1 cellular context compared by ENCODE assay signal in genomic region chr20:57351042-57351783, GRCh38.
A peak's percentile ranks its signal among the peaks of the same experiment; 100 is the strongest.
TF ChIP-seq lines count a peak whose summit lies in the region.

TSS of gene RAE1 (plus strand) at chr20:57351255. CDS start at chr20:57354039, 2,784 bp downstream.

TF ChIP-seq in HepG2, 621 proteins besides CTCF, POLR2A, EP300 and RAD21 (continued from another document and continues in another):
- TF ChIP-seq, protein P1, sequence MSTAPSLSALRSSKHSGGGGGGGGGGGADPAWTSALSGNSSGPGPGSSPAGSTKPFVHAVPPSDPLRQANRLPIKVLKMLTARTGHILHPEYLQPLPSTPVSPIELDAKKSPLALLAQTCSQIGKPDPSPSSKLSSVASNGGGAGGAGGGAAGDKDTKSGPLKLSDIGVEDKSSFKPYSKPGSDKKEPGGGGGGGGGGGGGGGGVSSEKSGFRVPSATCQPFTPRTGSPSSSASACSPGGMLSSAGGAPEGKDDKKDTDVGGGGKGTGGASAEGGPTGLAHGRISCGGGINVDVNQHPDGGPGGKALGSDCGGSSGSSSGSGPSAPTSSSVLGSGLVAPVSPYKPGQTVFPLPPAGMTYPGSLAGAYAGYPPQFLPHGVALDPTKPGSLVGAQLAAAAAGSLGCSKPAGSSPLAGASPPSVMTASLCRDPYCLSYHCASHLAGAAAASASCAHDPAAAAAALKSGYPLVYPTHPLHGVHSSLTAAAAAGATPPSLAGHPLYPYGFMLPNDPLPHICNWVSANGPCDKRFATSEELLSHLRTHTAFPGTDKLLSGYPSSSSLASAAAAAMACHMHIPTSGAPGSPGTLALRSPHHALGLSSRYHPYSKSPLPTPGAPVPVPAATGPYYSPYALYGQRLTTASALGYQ (CRISPR knock-in tag; IDR thresholded peaks at IDR 0.05), result peak; percentile 43
- TF ChIP-seq ARNTL (CRISPR knock-in tag; IDR thresholded peaks at IDR 0.05) (peak; percentile 43; the same call in 1 of the 2 replicates), HNRNPLL (IDR thresholded peaks at IDR 0.05; ENCODE audit: low read depth, low read length, poor library complexity, severe bottlenecking) (peak; percentile 91), TEAD3 (CRISPR knock-in tag; optimal IDR thresholded peaks at IDR 0.05; ENCODE audit: borderline replicate concordance) (no peak), GATAD1 (CRISPR knock-in tag; IDR thresholded peaks at IDR 0.05) (peak; percentile 98), SPEN (CRISPR knock-in tag; IDR thresholded peaks at IDR 0.05; ENCODE audit: low read depth) (peak; percentile 93), MEIS2 (CRISPR knock-in tag; IDR thresholded peaks at IDR 0.05) (peak; percentile 47; the same call in 1 of the 2 replicates), ZNF143 (CRISPR knock-in tag; IDR thresholded peaks at IDR 0.05) (peak; percentile 10; the same call in 1 of the 2 replicates), YEATS2 (CRISPR knock-in tag; IDR thresholded peaks at IDR 0.05; ENCODE audit: borderline replicate concordance) (peak; percentile 89), NKX3-1 (CRISPR knock-in tag; IDR thresholded peaks at IDR 0.05) (0 out of 2 replicates have a peak, but pooled peaks have one; percentile 44), ZNF33B (CRISPR knock-in tag; IDR thresholded peaks at IDR 0.05) (0 out of 2 replicates have a peak, but pooled peaks have one; percentile 83), FOXA3 (CRISPR knock-in tag; IDR thresholded peaks at IDR 0.05) (no peak), PRPF4 (IDR thresholded peaks at IDR 0.05; ENCODE audit: low read depth, low read length, poor library complexity, severe bottlenecking) (no peak), ZNF839 (CRISPR knock-in tag; IDR thresholded peaks at IDR 0.05; ENCODE audit: borderline replicate concordance) (no peak), NR1H2 (CRISPR knock-in tag; IDR thresholded peaks at IDR 0.05; ENCODE audit: borderline replicate concordance, low read depth) (no peak), ZNF530 (CRISPR knock-in tag; IDR thresholded peaks at IDR 0.05; ENCODE audit: low read depth) (peak; percentile 88; the same call in 1 of the 2 replicates), AGO1 (IDR thresholded peaks at IDR 0.05; ENCODE audit: low read depth, low read length, poor library complexity, severe bottlenecking) (peak; percentile 66), ETV5 (CRISPR knock-in tag; IDR thresholded peaks at IDR 0.05; ENCODE audit: borderline replicate concordance) (peak; percentile 59), PLRG1 (conservative IDR thresholded peaks at IDR 0.05) (no peak), GATA4 (IDR thresholded peaks at IDR 0.05; ENCODE audit: borderline replicate concordance, low read depth) (no peak), ZNF777 (CRISPR knock-in tag; IDR thresholded peaks at IDR 0.05) (peak; percentile 96), ZNF292 (CRISPR knock-in tag; IDR thresholded peaks at IDR 0.05; ENCODE audit: borderline replicate concordance, low read depth) (no peak), ZNF232 (CRISPR knock-in tag; IDR thresholded peaks at IDR 0.05; ENCODE audit: borderline replicate concordance) (peak; percentile 77), ZNF350 (CRISPR knock-in tag; IDR thresholded peaks at IDR 0.05; ENCODE audit: borderline replicate concordance, low read depth) (peak; percentile 88), ZNF672 (CRISPR knock-in tag; IDR thresholded peaks at IDR 0.05) (no peak), RBM22 (optimal IDR thresholded peaks at IDR 0.05; ENCODE audit: low read length) (no peak), ZNF704 (CRISPR knock-in tag; IDR thresholded peaks at IDR 0.05; ENCODE audit: borderline replicate concordance) (peak; percentile 96), KDM4B (CRISPR knock-in tag; IDR thresholded peaks at IDR 0.05) (peak; percentile 91; the same call in 1 of the 2 replicates), RFXANK (CRISPR knock-in tag; IDR thresholded peaks at IDR 0.05) (no peak), FOXC1 (CRISPR knock-in tag; IDR thresholded peaks at IDR 0.05; ENCODE audit: borderline replicate concordance) (peak; percentile 90; the same call in 1 of the 2 replicates), MAFK (conservative IDR thresholded peaks at IDR 0.05 in 1 of 2, IDR thresholded peaks at IDR 0.05 in 1 of 2; ENCODE audit: low read length in 2 of 2) (peak in 1 of 2 experiments; percentile 33; a peak in 1 of 4 replicates), PAX8 (CRISPR knock-in tag; IDR thresholded peaks at IDR 0.05; ENCODE audit: borderline replicate concordance) (peak; percentile 88; the same call in 1 of the 2 replicates), AKAP8 (CRISPR knock-in tag; IDR thresholded peaks at IDR 0.05) (no peak), ZNF781 (CRISPR knock-in tag; IDR thresholded peaks at IDR 0.05; ENCODE audit: borderline replicate concordance, not compliant biosample characterization) (peak; percentile 84), CHD4 (IDR thresholded peaks at IDR 0.05; ENCODE audit: borderline replicate concordance, low read length) (no peak; the same call in 1 of the 2 replicates), ZFYVE20 (CRISPR knock-in tag; IDR thresholded peaks at IDR 0.05; ENCODE audit: borderline replicate concordance, low read depth) (peak; percentile 83; the same call in 1 of the 2 replicates), KLF13 (CRISPR knock-in tag; IDR thresholded peaks at IDR 0.05) (no peak), TCF7L2 (IDR thresholded peaks at IDR 0.05; ENCODE audit: low read depth, low read length) (no peak), ZNF296 (CRISPR knock-in tag; conservative IDR thresholded peaks at IDR 0.05) (peak; percentile 78; the same call in 1 of the 2 replicates), TAF1 (CRISPR knock-in tag; IDR thresholded peaks at IDR 0.05) (peak; percentile 91), MED13 (CRISPR knock-in tag; IDR thresholded peaks at IDR 0.05) (peak; percentile 24; the same call in 1 of the 2 replicates), RNF2 (conservative IDR thresholded peaks at IDR 0.05; ENCODE audit: low read depth) (peak; percentile 96), ZFX (CRISPR knock-in tag; IDR thresholded peaks at IDR 0.05; ENCODE audit: low read depth) (peak; percentile 99), PRDM10 (CRISPR knock-in tag; IDR thresholded peaks at IDR 0.05; ENCODE audit: low read depth) (0 out of 2 replicates have a peak, but pooled peaks have one; percentile 15), NR2F6 (IDR thresholded peaks at IDR 0.05) (no peak), NR2F6 (CRISPR knock-in tag; IDR thresholded peaks at IDR 0.05) (no peak; the same call in 1 of the 2 replicates), HOXA3 (CRISPR knock-in tag; IDR thresholded peaks at IDR 0.05) (peak; percentile 91), ZNF383 (CRISPR knock-in tag; IDR thresholded peaks at IDR 0.05; ENCODE audit: borderline replicate concordance) (no peak), ZNF354B (CRISPR knock-in tag; IDR thresholded peaks at IDR 0.05) (peak; percentile 97), ZNF317 (CRISPR knock-in tag; IDR thresholded peaks at IDR 0.05) (no peak; the same call in none of the 2 replicates)
- TF ChIP-seq, protein P2, sequence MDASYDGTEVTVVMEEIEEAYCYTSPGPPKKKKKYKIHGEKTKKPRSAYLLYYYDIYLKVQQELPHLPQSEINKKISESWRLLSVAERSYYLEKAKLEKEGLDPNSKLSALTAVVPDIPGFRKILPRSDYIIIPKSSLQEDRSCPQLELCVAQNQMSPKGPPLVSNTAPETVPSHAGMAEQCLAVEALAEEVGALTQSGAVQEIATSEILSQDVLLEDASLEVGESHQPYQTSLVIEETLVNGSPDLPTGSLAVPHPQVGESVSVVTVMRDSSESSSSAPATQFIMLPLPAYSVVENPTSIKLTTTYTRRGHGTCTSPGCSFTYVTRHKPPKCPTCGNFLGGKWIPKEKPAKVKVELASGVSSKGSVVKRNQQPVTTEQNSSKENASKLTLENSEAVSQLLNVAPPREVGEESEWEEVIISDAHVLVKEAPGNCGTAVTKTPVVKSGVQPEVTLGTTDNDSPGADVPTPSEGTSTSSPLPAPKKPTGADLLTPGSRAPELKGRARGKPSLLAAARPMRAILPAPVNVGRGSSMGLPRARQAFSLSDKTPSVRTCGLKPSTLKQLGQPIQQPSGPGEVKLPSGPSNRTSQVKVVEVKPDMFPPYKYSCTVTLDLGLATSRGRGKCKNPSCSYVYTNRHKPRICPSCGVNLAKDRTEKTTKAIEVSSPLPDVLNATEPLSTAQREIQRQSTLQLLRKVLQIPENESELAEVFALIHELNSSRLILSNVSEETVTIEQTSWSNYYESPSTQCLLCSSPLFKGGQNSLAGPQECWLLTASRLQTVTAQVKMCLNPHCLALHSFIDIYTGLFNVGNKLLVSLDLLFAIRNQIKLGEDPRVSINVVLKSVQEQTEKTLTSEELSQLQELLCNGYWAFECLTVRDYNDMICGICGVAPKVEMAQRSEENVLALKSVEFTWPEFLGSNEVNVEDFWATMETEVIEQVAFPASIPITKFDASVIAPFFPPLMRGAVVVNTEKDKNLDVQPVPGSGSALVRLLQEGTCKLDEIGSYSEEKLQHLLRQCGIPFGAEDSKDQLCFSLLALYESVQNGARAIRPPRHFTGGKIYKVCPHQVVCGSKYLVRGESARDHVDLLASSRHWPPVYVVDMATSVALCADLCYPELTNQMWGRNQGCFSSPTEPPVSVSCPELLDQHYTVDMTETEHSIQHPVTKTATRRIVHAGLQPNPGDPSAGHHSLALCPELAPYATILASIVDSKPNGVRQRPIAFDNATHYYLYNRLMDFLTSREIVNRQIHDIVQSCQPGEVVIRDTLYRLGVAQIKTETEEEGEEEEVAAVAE (CRISPR knock-in tag; IDR thresholded peaks at IDR 0.05; ENCODE audit: borderline replicate concordance), result peak; percentile 58; the same call in 1 of the 2 replicates
- TF ChIP-seq, protein P3, sequence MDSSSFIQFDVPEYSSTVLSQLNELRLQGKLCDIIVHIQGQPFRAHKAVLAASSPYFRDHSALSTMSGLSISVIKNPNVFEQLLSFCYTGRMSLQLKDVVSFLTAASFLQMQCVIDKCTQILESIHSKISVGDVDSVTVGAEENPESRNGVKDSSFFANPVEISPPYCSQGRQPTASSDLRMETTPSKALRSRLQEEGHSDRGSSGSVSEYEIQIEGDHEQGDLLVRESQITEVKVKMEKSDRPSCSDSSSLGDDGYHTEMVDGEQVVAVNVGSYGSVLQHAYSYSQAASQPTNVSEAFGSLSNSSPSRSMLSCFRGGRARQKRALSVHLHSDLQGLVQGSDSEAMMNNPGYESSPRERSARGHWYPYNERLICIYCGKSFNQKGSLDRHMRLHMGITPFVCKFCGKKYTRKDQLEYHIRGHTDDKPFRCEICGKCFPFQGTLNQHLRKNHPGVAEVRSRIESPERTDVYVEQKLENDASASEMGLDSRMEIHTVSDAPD (CRISPR knock-in tag; IDR thresholded peaks at IDR 0.05), result peak; percentile 70
- TF ChIP-seq, protein P4, sequence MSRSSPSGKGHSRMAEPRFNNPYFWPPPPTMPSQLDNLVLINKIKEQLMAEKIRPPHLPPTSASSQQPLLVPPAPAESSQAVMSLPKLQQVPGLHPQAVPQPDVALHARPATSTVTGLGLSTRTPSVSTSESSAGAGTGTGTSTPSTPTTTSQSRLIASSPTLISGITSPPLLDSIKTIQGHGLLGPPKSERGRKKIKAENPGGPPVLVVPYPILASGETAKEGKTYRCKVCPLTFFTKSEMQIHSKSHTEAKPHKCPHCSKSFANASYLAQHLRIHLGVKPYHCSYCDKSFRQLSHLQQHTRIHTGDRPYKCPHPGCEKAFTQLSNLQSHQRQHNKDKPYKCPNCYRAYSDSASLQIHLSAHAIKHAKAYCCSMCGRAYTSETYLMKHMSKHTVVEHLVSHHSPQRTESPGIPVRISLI (CRISPR knock-in tag; IDR thresholded peaks at IDR 0.05; ENCODE audit: borderline replicate concordance), result peak; percentile 41; the same call in 1 of the 2 replicates
- TF ChIP-seq, protein P5, sequence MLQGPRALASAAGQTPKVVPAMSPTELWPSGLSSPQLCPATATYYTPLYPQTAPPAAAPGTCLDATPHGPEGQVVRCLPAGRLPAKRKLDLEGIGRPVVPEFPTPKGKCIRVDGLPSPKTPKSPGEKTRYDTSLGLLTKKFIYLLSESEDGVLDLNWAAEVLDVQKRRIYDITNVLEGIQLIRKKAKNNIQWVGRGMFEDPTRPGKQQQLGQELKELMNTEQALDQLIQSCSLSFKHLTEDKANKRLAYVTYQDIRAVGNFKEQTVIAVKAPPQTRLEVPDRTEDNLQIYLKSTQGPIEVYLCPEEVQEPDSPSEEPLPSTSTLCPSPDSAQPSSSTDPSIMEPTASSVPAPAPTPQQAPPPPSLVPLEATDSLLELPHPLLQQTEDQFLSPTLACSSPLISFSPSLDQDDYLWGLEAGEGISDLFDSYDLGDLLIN (CRISPR knock-in tag; IDR thresholded peaks at IDR 0.05; ENCODE audit: borderline replicate concordance), result no peak
